In genomic region chr11:108220721-108221346, GRCh38 we compare ENCODE assay signal across 9 cellular contexts. TPM values are rescaled to one million over a fixed set of nuclear protein-coding genes. Genes with fewer than 3 reads are reported as not detected.
A peak's percentile ranks its signal among the peaks of the same experiment; 100 is the strongest.
DNase-seq lines count a peak whose midpoint lies in the region; ATAC-seq, FAIRE-seq and TF ChIP-seq lines count a peak whose summit lies in the region.
"Had no signal": no experiment of that assay in that cellular context is flagged by ENCODE, and none has a peak within 500 bp of the region (broad histone marks: within the 10 kb centered on the region; RNA-seq: fewer than 3 reads in every experiment).

No MANE protein-coding gene starts in this region.

- TF ChIP-seq CTCF in GM13976 (IDR thresholded peaks at IDR 0.05; ENCODE audit: borderline replicate concordance, control extremely low read depth, extremely low read depth, insufficient read depth, missing control alignments): peak; percentile 15
- peak; percentile 9 for TF ChIP-seq CTCF in RWPE2 (IDR thresholded peaks at IDR 0.05; ENCODE audit: poor library complexity, severe bottlenecking)
- peak; percentile 7 for TF ChIP-seq CTCF in fibroblast of villous mesenchyme (IDR thresholded peaks at IDR 0.05; ENCODE audit: insufficient read depth, low read depth, low read length)
- no peak for TF ChIP-seq CTCF in mesothelial cell of epicardium (IDR thresholded peaks at IDR 0.05; ENCODE audit: unreplicated experiment)

- H3K27me3 ChIP-seq in RWPE2 (ENCODE audit: insufficient read depth, poor library complexity, severe bottlenecking) (no peaks in the 10 kb centered on the region), small intestine (ENCODE audit: control insufficient read depth in 2 of 2, insufficient read depth in 2 of 2, low read length in 2 of 2) (no peaks in the 10 kb centered on the region)

- H3K27ac ChIP-seq in RWPE2 (ENCODE audit: poor library complexity, severe bottlenecking): peak overlapping the region; percentile 76
- H3K27ac ChIP-seq in small intestine (ENCODE audit: low read depth in 1 of 2, low read length in 1 of 2): peak overlapping the region in 1 of 2 donors; percentile 46

- no peaks in the 10 kb centered on the region for H3K9me3 Mint-ChIP-seq in mesothelial cell of epicardium
- no peaks in the 10 kb centered on the region for H3K9me3 Mint-ChIP-seq in activated naive CD4-positive, alpha-beta T cell treated with anti-CD3 and anti-CD28 coated beads for 36 hours
- H3K9me3 Mint-ChIP-seq: activated naive CD8-positive, alpha-beta T cell treated with anti-CD3 and anti-CD28 coated beads for 36 hours had no signal

- H3K9me3 ChIP-seq in RWPE2 (ENCODE audit: severe bottlenecking) (no peaks in the 10 kb centered on the region), small intestine (ENCODE audit: control insufficient read depth, low read depth) (no peaks in the 10 kb centered on the region)

- DNase-seq in GM13976 (ENCODE audit: low spot score) (no peak), RWPE2 (ENCODE audit: low spot score) (no peak), fibroblast of villous mesenchyme (ENCODE audit: low read depth) (peak; percentile 22), small intestine (no peak), mesothelial cell of epicardium (ENCODE audit: low spot score in 2 of 2, unreplicated experiment in 2 of 2) (no peak), DMS53 treated with DMSO at 0.1 percent for 48 hours (lab: John Stamatoyannopoulos, UW; ENCODE audit: unreplicated experiment) (no peak), SKM-1 (lab: John Stamatoyannopoulos, UW; ENCODE audit: unreplicated experiment) (no peak)
- no peak for DNase-seq in activated naive CD4-positive, alpha-beta T cell treated with anti-CD3 and anti-CD28 coated beads for 36 hours
- DNase-seq: activated naive CD8-positive, alpha-beta T cell treated with anti-CD3 and anti-CD28 coated beads for 36 hours had no signal

- H3K36me3 Mint-ChIP-seq in mesothelial cell of epicardium: no peaks in the 10 kb centered on the region
- peaks cover 9% of the 10 kb centered on the region for H3K36me3 Mint-ChIP-seq in activated naive CD4-positive, alpha-beta T cell treated with anti-CD3 and anti-CD28 coated beads for 36 hours (ENCODE audit: low read depth)

- peaks cover 21% of the 10 kb centered on the region for H3K36me3 ChIP-seq in RWPE2 (ENCODE audit: low read depth)
- H3K36me3 ChIP-seq in small intestine (ENCODE audit: control insufficient read depth in 2 of 2, insufficient read depth in 2 of 2, low read length in 2 of 2): peaks cover 0 to 2% of the 10 kb centered on the region in 2 donors

- 39 to 46% (median 42%) methylated on average over 5 of the region's 5 CpGs for WGBS in small intestine, 3 donors

- H3K4me1 ChIP-seq in RWPE2 (ENCODE audit: insufficient read depth, poor library complexity, severe bottlenecking) (peaks cover 11% of the 10 kb centered on the region), small intestine (ENCODE audit: control insufficient read depth in 2 of 2, insufficient read depth in 1 of 2, low read depth in 1 of 2, low read length in 1 of 2) (peaks cover 2 to 8% of the 10 kb centered on the region in 2 donors)

- CTCF ChIA-PET in activated naive CD4-positive, alpha-beta T cell treated with anti-CD3 and anti-CD28 coated beads for 36 hours (lab: Charles Lee): interaction anchor here (0.6 to 7.0 kb wide), 9 partner anchors 12 to 429 kb away, joined by 3 to 87 read pairs (median 3); no protein-coding TSS in a partner anchor

- no peak for ATAC-seq in RWPE2 (ENCODE audit: low read depth)

- H3K4me3 Mint-ChIP-seq in mesothelial cell of epicardium: no peak overlapping the region
- no peak overlapping the region for H3K4me3 Mint-ChIP-seq in activated naive CD4-positive, alpha-beta T cell treated with anti-CD3 and anti-CD28 coated beads for 36 hours
- H3K4me3 Mint-ChIP-seq: activated naive CD8-positive, alpha-beta T cell treated with anti-CD3 and anti-CD28 coated beads for 36 hours had no signal

- H3K4me3 ChIP-seq in RWPE2 (ENCODE audit: severe bottlenecking) (peak overlapping the region; percentile 65), fibroblast of villous mesenchyme (ENCODE audit: low read depth, low read length) (peak overlapping the region; percentile 94), small intestine (ENCODE audit: low read depth in 1 of 2, low read length in 2 of 2) (peak overlapping the region; percentile 2 to 56)

- no peaks in the 10 kb centered on the region for H3K27me3 Mint-ChIP-seq in mesothelial cell of epicardium (ENCODE audit: low read depth)
- H3K27me3 Mint-ChIP-seq in activated naive CD4-positive, alpha-beta T cell treated with anti-CD3 and anti-CD28 coated beads for 36 hours (ENCODE audit: low read depth): no peaks in the 10 kb centered on the region
- H3K27me3 Mint-ChIP-seq: activated naive CD8-positive, alpha-beta T cell treated with anti-CD3 and anti-CD28 coated beads for 36 hours had no signal

- in situ Hi-C loops in GM13976 (cut with MboI; ENCODE audit: low sequenced_read_pairs, unreplicated experiment): no loop called here

- H3K27ac Mint-ChIP-seq in mesothelial cell of epicardium: no peak overlapping the region
- no peak overlapping the region for H3K27ac Mint-ChIP-seq in activated naive CD4-positive, alpha-beta T cell treated with anti-CD3 and anti-CD28 coated beads for 36 hours
- H3K27ac Mint-ChIP-seq: activated naive CD8-positive, alpha-beta T cell treated with anti-CD3 and anti-CD28 coated beads for 36 hours had no signal

- intact Hi-C loops in activated naive CD4-positive, alpha-beta T cell treated with anti-CD3 and anti-CD28 coated beads for 36 hours (cut with micrococcal nuclease): loop anchor here (1.0 to 5.0 kb wide), 3 partner anchors 85 to 654 kb away; partner anchors contain the start of genes ALKBH8 and SLC35F2

- H3K4me1 Mint-ChIP-seq in mesothelial cell of epicardium: peaks cover 26% of the 10 kb centered on the region
- peaks cover 47% of the 10 kb centered on the region for H3K4me1 Mint-ChIP-seq in activated naive CD4-positive, alpha-beta T cell treated with anti-CD3 and anti-CD28 coated beads for 36 hours (ENCODE audit: low read depth)

- FAIRE-seq in small intestine (lab: Jason Lieb, UNC): no peak

RNA-seq across cellular contexts. Expression of gene NPAT, which starts 1.6 kb away (rescaled TPM):
- total RNA-seq in fibroblast of villous mesenchyme (15.8 and 19.0 TPM in 2 replicates), mesothelial cell of epicardium (16.4 to 18.8 TPM (median 17.7 TPM) in 3 replicates)
- polyA plus RNA-seq in small intestine: 1 to 10 TPM; 2.7 to 3.6 (median 2.7) TPM
- total RNA-seq in activated naive CD4-positive, alpha-beta T cell treated with anti-CD3 and anti-CD28 coated beads for 36 hours: 10 to 100 TPM; 22.2 to 22.3 TPM

RNA-seq across cellular contexts. Expression of gene ATM, which starts 2.0 kb away (rescaled TPM):
- total RNA-seq in fibroblast of villous mesenchyme (152 and 158 TPM in 2 replicates), mesothelial cell of epicardium (73.3 to 81.6 TPM (median 78.0 TPM) in 3 replicates)
- polyA plus RNA-seq in small intestine: 10 to 100 TPM in 1 of 3 donors, 1 to 10 TPM in 2; 5.9 to 13.8 (median 6.3) TPM
- total RNA-seq in activated naive CD4-positive, alpha-beta T cell treated with anti-CD3 and anti-CD28 coated beads for 36 hours: 10 to 100 TPM; 29.5 to 30.6 TPM

Comparison
In these comparisons a context has a peak if more than half of its experiments do, and no peak if none do; other contexts are left out.
1. H3K4me3 ChIP-seq: peak in every context shown above with its lines; median percentile 94 in fibroblast of villous mesenchyme; 65 in RWPE2; 29 in small intestine.